8 cellular contexts compared by ENCODE assay signal in the genomic region with DNA sequence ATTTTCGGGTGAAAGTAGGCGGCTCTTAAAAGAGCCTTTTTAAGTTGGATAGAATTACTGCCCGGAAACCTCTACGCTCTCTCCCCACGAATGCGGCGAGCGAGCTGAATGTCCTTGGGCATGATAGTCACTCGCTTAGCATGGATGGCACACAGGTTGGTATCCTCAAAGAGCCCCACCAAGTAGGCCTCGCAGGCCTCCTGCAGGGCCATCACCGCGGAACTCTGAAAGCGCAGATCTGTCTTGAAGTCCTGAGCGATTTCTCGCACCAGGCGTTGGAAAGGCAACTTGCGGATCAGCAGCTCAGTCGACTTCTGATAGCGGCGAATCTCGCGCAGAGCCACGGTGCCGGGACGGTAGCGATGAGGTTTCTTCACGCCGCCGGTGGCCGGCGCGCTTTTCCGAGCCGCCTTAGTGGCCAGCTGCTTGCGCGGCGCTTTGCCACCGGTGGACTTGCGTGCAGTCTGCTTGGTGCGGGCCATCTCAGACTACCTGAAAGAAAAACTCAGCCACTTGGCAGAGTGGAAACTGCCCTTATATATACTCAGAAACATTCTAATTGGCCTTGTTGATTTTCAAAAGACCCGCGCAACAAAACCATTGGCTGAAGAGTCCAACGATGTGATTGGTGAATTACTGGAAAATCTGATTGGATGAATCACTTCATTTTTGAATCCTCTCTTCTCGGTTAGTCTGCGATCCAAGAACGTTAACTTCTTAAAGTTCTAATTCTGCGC.
DNase-seq lines count a peak whose midpoint lies in the region; ATAC-seq and TF ChIP-seq lines count a peak whose summit lies in the region.

No MANE protein-coding gene starts in this region.

- no peak overlapping the region for H3K4me3 Mint-ChIP-seq in endodermal cell

- 0 to 1% methylated on average over 13 to 47 of the region's 47 CpGs for WGBS in endodermal cell (ENCODE audit: insufficient coverage in 1 of 2, insufficient read length in 1 of 2), 2 experiments
- WGBS in mesodermal cell (ENCODE audit: insufficient coverage in 2 of 2), 2 experiments = 0 to 1% methylated on average over 28 to 37 of the region's 47 CpGs

- H3K9me3 ChIP-seq in endodermal cell (ENCODE audit: control insufficient read depth, low read length) (no peaks in the 10 kb centered on the region), mesodermal cell (ENCODE audit: control insufficient read depth, low read length) (no peaks in the 10 kb centered on the region)

- H3K27ac ChIP-seq in endodermal cell (ENCODE audit: low read depth, low read length) = peak overlapping the region; percentile 83
- H3K27ac ChIP-seq in mesodermal cell (ENCODE audit: low read depth, low read length, severe bottlenecking) = peak overlapping the region; percentile 74

- H3K4me3 ChIP-seq in endodermal cell (ENCODE audit: low read length) = peak overlapping the region; percentile 91
- H3K4me3 ChIP-seq in mesodermal cell (ENCODE audit: extremely low read depth, insufficient read depth, low read length, poor library complexity, severe bottlenecking) = peak overlapping the region; percentile 63

- no peaks in the 10 kb centered on the region for H3K27me3 ChIP-seq in endodermal cell (ENCODE audit: control insufficient read depth, insufficient read depth, low read length, poor library complexity, severe bottlenecking)

- peaks cover 4% of the 10 kb centered on the region for H3K4me1 ChIP-seq in endodermal cell (ENCODE audit: control insufficient read depth, insufficient read depth, low read length)
- peaks cover 6% of the 10 kb centered on the region for H3K4me1 ChIP-seq in mesodermal cell (ENCODE audit: control insufficient read depth, insufficient read depth, low read length, poor library complexity, severe bottlenecking)

- H3K4me1 Mint-ChIP-seq in endodermal cell = peaks cover 24% of the 10 kb centered on the region

- TF ChIP-seq CTCF in endodermal cell (conservative IDR thresholded peaks at IDR 0.05) = peak; percentile 10

- ATAC-seq in GM18498 (IDR thresholded peaks at IDR 0.05; ENCODE audit: unreplicated experiment) = peak; percentile 37
- ATAC-seq in HG02981 (IDR thresholded peaks at IDR 0.05; ENCODE audit: unreplicated experiment) = peak; percentile 32
- no peak for ATAC-seq in HG02571 (IDR thresholded peaks at IDR 0.05; ENCODE audit: unreplicated experiment)

- H3K36me3 ChIP-seq in endodermal cell (ENCODE audit: control insufficient read depth, insufficient read depth, low read length) (no peaks in the 10 kb centered on the region), mesodermal cell (ENCODE audit: control insufficient read depth, insufficient read depth, low read length) (no peaks in the 10 kb centered on the region)

- peak; percentile 98 for DNase-seq in NCI-H748 treated with DMSO at 0.1 percent for 48 hours (lab: John Stamatoyannopoulos, UW)
- peak; percentile 57 to 59 (median 58) for DNase-seq in activated CD8-positive, alpha-beta memory T cell treated with anti-CD3 and anti-CD28 coated beads for 48 hours (ENCODE audit: low read depth in 2 of 3, low spot score in 2 of 3)
- peak; percentile 93 for DNase-seq in endodermal cell
- DNase-seq in stimulated activated CD8-positive, alpha-beta memory T cell treated with anti-CD3 and anti-CD28 coated beads, Interleukin-4, amount 100 ng/mL, for 4 hours (ENCODE audit: low read depth in 2 of 2, low spot score in 1 of 2) = peak; percentile 47 to 63

- H3K36me3 Mint-ChIP-seq in endodermal cell (ENCODE audit: low read depth) = no peaks in the 10 kb centered on the region

- H3K27ac Mint-ChIP-seq in endodermal cell = no peak overlapping the region

- no peaks in the 10 kb centered on the region for H3K9me3 Mint-ChIP-seq in endodermal cell

- no peaks in the 10 kb centered on the region for H3K27me3 Mint-ChIP-seq in endodermal cell (ENCODE audit: insufficient read depth)

- H3K9ac ChIP-seq in endodermal cell (ENCODE audit: extremely low read depth, low read length, poor library complexity, severe bottlenecking) = peak overlapping the region; percentile 86
